18 cellular contexts compared by ENCODE assay signal in the genomic region with DNA sequence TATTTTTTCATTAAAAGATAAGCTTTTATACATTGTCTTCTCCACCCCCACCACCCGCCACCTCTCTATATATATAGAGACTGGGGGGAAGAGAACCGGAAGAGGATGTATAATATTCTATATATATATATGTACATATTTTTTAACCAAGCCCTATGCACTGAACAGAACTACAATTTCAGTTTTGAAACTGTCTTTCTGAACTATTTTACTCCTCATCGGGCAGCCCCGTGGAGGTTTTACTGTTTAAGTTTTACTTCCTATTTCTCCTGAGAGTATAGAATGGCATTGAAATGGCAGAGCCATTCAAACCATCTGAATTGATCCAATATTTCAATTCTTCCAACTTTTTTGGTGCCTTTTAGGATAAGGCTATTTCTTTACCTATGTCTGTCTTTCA.
"Had no signal": no experiment of that assay in that cellular context is flagged by ENCODE, and none has a peak within 500 bp of the region (broad histone marks: within the 10 kb centered on the region; RNA-seq: fewer than 3 reads in every experiment).

No MANE protein-coding gene starts in this region.

- FAIRE-seq: colon, endothelial cell of umbilical vein had no signal

- DNase-seq: activated CD4-positive, alpha-beta memory T cell treated with anti-CD3 and anti-CD28 coated beads for 36 hours; activated CD4-positive, alpha-beta T cell treated with anti-CD3 and anti-CD28 coated beads for 48 hours; activated naive CD4-positive, alpha-beta T cell treated with Interleukin-2 at 50 U/mL for 16 hours; activated naive CD8-positive, alpha-beta T cell treated with anti-CD3 and anti-CD28 coated beads for 36 hours; activated T-cell treated with anti-CD3 and anti-CD28 coated beads, Interleukin-2, amount 50 U/mL, for 48 hours; effector memory CD8-positive, alpha-beta T cell; glutamatergic neuron; kidney glomerular epithelial cell; left lung; naive thymus-derived CD4-positive, alpha-beta T cell; stimulated activated CD4-positive, alpha-beta T cell treated with anti-CD3 and anti-CD28 coated beads, Interleukin-2, amount 100 ng/mL, for 48 hours; stimulated activated CD8-positive, alpha-beta memory T cell treated with anti-CD3 and anti-CD28 coated beads, Interleukin-4, amount 100 ng/mL, for 48 hours; stimulated activated naive CD4-positive, alpha-beta T cell; testis; trophoblast cell had no signal

- ATAC-seq: effector memory CD8-positive, alpha-beta T cell; esophagus mucosa; left lung; naive thymus-derived CD4-positive, alpha-beta T cell had no signal
